Comparison of ENCODE assay signal across 8 cellular contexts in the genomic region with DNA sequence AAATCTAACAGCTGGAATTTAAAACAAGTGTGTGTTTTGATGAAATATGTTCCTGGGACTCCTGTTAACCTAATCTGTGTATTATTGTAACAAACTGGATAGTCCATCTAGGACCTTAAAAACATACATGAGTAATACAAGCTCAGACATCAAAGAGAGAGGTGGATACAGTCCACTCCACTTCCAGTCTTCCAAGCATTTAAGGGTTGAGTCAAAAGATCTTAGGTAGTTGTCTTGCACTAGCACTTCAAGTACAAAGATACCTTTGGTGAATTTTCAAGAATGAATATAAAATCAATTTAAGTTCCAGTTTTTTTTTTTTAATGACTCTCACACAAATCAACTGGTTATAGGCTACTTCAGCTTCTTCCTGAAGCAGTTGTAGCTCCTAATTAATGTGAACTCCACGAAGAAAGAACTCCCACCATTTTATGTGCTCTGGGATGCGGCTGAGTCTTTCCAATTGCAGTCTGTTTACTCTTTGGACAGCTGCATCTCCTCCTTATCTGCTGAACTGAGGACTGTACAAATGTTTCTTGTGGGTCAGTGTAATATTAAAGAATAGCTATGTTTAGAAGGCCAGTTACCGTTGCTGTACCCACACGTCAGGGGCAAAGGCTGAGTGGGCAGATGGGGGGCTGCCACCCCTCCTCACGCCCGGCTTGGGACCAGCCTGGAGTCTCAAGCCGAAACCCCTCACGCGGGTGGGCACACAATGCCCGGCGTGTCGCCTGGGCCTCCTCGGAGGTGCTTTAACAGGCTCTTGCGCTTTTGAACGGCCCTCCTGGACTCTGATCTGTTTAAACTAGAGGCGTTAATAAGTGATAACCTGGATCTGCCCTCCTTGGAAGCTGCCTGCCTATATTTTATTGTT. TPM values are rescaled to one million over a fixed set of nuclear protein-coding genes. Genes with fewer than 3 reads are reported as not detected.
DNase-seq lines count a peak whose midpoint lies in the region; ATAC-seq and TF ChIP-seq lines count a peak whose summit lies in the region.

No MANE protein-coding gene starts in this region.

- peaks cover 27% of the 10 kb centered on the region for H3K4me1 Mint-ChIP-seq in T-helper 1 cell treated with Interleukin-12 subunit alpha and Interleukin-12 subunit beta and Interleukin-4 antibody, amounts not matched to agents 30 μg/mL and 1 μg/mL, for 36 hours (ENCODE audit: low read depth)

- no peak for TF ChIP-seq CTCF in colonic mucosa (IDR thresholded peaks at IDR 0.05)

- peak overlapping the region; percentile 83 for H3K4me3 Mint-ChIP-seq in T-helper 1 cell treated with Interleukin-12 subunit alpha and Interleukin-12 subunit beta and Interleukin-4 antibody, amounts not matched to agents 30 μg/mL and 1 μg/mL, for 36 hours

- no peaks in the 10 kb centered on the region for H3K9me3 ChIP-seq in colonic mucosa

- no peak for ATAC-seq in GM21723 (IDR thresholded peaks at IDR 0.05; ENCODE audit: unreplicated experiment)

- peak overlapping the region in 1 of 2 donors; percentile 19 for H3K9ac ChIP-seq in colonic mucosa (ENCODE audit: low read depth in 2 of 2, low read length in 2 of 2)

- H3K9me3 Mint-ChIP-seq in T-helper 1 cell treated with Interleukin-12 subunit alpha and Interleukin-12 subunit beta and Interleukin-4 antibody, amounts not matched to agents 30 μg/mL and 1 μg/mL, for 36 hours, result no peaks in the 10 kb centered on the region

- H3K27me3 Mint-ChIP-seq in T-helper 1 cell treated with Interleukin-12 subunit alpha and Interleukin-12 subunit beta and Interleukin-4 antibody, amounts not matched to agents 30 μg/mL and 1 μg/mL, for 36 hours (ENCODE audit: low read depth), result peaks cover 63% of the 10 kb centered on the region

- no peaks in the 10 kb centered on the region for H3K36me3 ChIP-seq in colonic mucosa

- no peak for DNase-seq in T-helper 1 cell
- peak; percentile 63 for DNase-seq in NCI-H526 treated with DMSO at 0.1 percent for 48 hours (lab: John Stamatoyannopoulos, UW)
- peak; percentile 28 for DNase-seq in colonic mucosa
- peak; percentile 58 for DNase-seq in renal cortical epithelial cell (ENCODE audit: low read depth)
- no peak for DNase-seq in midbrain (lab: John Stamatoyannopoulos, UW)
- DNase-seq in hippocampal formation (lab: John Stamatoyannopoulos, UW), result no peak

- H3K27me3 ChIP-seq in colonic mucosa, result peaks cover 96% of the 10 kb centered on the region

- H3K27ac Mint-ChIP-seq in T-helper 1 cell treated with Interleukin-12 subunit alpha and Interleukin-12 subunit beta and Interleukin-4 antibody, amounts not matched to agents 30 μg/mL and 1 μg/mL, for 36 hours, result peak overlapping the region; percentile 43

- H3K4me1 ChIP-seq in colonic mucosa, result peaks cover 20% of the 10 kb centered on the region

- H3K27ac ChIP-seq in colonic mucosa, result no peak overlapping the region

- peaks cover 5% of the 10 kb centered on the region for H3K36me3 Mint-ChIP-seq in T-helper 1 cell treated with Interleukin-12 subunit alpha and Interleukin-12 subunit beta and Interleukin-4 antibody, amounts not matched to agents 30 μg/mL and 1 μg/mL, for 36 hours (ENCODE audit: low read depth)

- peak overlapping the region; percentile 34 for H3K4me3 ChIP-seq in colonic mucosa

- intact Hi-C loops in colonic mucosa (cut with DNase I), result no loop called here

RNA-seq across cellular contexts. Expression of gene IGF2BP3, which starts 2.9 kb away (rescaled TPM):
- 1 to 10 TPM in 1 of 2 donors, under 1 TPM in 1; 0.24 to 1.2 TPM for total RNA-seq in colonic mucosa
- 43.9 and 50.8 TPM in 2 replicates for total RNA-seq in renal cortical epithelial cell

RNA-seq across cellular contexts. Expression of gene TRA2A, which starts 58.6 kb away (rescaled TPM):
- 10 to 100 TPM; 73.2 to 83.3 TPM for total RNA-seq in colonic mucosa
- 27.6 and 38.0 TPM in 2 replicates for total RNA-seq in renal cortical epithelial cell

Comparison
In these comparisons a context has a peak if more than half of its experiments do, and no peak if none do; other contexts are left out.
1. DNase-seq: peak in NCI-H526 treated with DMSO at 0.1 percent for 48 hours (single experiment), colonic mucosa (single experiment) and renal cortical epithelial cell (single experiment); none in T-helper 1 cell (0 of 5), midbrain (single experiment) and hippocampal formation (0 of 2).
2. RNA of gene IGF2BP3, which starts 2.9 kb away (total RNA-seq): 43.9 to 50.8 TPM in renal cortical epithelial cell; 0.24 to 1.2 TPM in colonic mucosa; every median in the first group is over 10 times any median in the second.